Comparison of ENCODE assay signal across 1 cellular context in the genomic region with DNA sequence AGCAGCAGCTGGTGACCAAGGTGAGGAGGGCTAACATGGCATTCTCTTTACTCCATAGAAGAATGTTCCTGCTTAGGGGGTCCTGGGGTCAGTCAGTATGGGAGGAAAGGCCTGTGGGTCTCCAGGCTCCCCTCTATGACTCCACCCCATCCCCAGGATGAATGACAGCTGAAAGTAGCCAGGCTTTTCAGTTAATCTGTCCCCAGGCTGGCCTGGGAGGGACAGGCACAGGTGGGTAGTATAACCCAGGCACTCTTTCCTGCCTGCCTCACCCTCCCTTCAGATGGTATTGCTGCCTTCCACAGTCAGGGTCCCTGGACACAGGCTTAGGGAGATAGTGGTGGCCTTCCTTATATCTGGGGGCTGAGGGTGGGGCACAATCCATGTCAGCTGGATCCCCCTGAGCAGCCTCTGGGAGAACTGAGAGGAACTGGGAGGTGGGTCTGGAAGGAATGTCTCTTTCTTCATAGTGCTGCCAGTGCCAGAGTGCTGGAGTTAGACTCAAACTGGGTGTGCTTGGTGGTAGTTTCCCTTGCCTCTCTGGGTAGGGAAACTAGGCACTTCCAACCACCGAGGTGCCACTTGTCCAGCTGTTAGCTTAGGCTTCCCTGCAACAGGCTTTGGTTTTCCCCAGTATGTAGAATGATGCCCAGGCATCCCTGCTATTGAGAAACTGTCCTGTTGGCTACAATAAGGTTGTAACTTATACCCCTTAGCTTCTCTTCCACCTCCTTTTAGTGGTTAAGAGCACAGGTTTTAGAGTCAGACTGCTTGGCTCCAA.
TF ChIP-seq lines count a peak whose summit lies in the region.

No MANE protein-coding gene starts in this region.

TF ChIP-seq in SK-N-SH, 30 proteins besides CTCF, POLR2A, EP300 and RAD21 (continued from another document):
- TF ChIP-seq, protein P1, sequence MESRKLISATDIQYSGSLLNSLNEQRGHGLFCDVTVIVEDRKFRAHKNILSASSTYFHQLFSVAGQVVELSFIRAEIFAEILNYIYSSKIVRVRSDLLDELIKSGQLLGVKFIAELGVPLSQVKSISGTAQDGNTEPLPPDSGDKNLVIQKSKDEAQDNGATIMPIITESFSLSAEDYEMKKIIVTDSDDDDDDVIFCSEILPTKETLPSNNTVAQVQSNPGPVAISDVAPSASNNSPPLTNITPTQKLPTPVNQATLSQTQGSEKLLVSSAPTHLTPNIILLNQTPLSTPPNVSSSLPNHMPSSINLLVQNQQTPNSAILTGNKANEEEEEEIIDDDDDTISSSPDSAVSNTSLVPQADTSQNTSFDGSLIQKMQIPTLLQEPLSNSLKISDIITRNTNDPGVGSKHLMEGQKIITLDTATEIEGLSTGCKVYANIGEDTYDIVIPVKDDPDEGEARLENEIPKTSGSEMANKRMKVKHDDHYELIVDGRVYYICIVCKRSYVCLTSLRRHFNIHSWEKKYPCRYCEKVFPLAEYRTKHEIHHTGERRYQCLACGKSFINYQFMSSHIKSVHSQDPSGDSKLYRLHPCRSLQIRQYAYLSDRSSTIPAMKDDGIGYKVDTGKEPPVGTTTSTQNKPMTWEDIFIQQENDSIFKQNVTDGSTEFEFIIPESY (IDR thresholded peaks at IDR 0.05; ENCODE audit: borderline replicate concordance, low read depth): no peak
TF ChIP-seq in SK-N-SH: peak in this region for 0.
